19 cellular contexts compared by ENCODE assay signal in genomic region chr12:96329018-96329417, GRCh38.
"Had no signal": no experiment of that assay in that cellular context is flagged by ENCODE, and none has a peak within 500 bp of the region (broad histone marks: within the 10 kb centered on the region; RNA-seq: fewer than 3 reads in every experiment).

No MANE protein-coding gene starts in this region.

- H3K9me3 Mint-ChIP-seq: activated naive CD4-positive, alpha-beta T cell treated with anti-CD3 and anti-CD28 coated beads, Interleukin-2, amount 10 ng/mL, durations not matched to agents 7 days and 5 days; stimulated activated naive CD8-positive, alpha-beta T cell treated with anti-CD3 and anti-CD28 coated beads, Interleukin-15, amount 100 ng/mL, for 72 hours had no signal

- ATAC-seq: activated CD4-positive, CD25-positive, alpha-beta regulatory T cell treated with anti-CD3 and anti-CD28 coated beads, Interleukin-2, amount 50 U/mL, for 24 hours; activated T-cell treated with anti-CD3 and anti-CD28 coated beads, Interleukin-2, amount 50 U/mL, for 4 hours; gastroesophageal sphincter; heart right ventricle; left lung; stimulated activated naive CD8-positive, alpha-beta T cell treated with anti-CD3 and anti-CD28 coated beads, Interleukin-15, amount 100 ng/mL, for 72 hours had no signal

- H3K4me3 ChIP-seq: breast epithelium, gastroesophageal sphincter, heart right ventricle, left lung, prostate gland, right atrium auricular region, suprapubic skin, transverse colon, uterus had no signal

- H3K27me3 Mint-ChIP-seq: activated naive CD4-positive, alpha-beta T cell treated with anti-CD3 and anti-CD28 coated beads, Interleukin-2, amount 10 ng/mL, durations not matched to agents 7 days and 5 days; stimulated activated naive CD8-positive, alpha-beta T cell treated with anti-CD3 and anti-CD28 coated beads, Interleukin-15, amount 100 ng/mL, for 72 hours had no signal

- H3K4me1 ChIP-seq: prostate gland, right atrium auricular region, suprapubic skin, transverse colon, uterus had no signal

- H3K9me3 ChIP-seq: breast epithelium, gastroesophageal sphincter, heart right ventricle, left lung, prostate gland, right atrium auricular region, suprapubic skin, transverse colon, uterus had no signal

- H3K36me3 ChIP-seq: breast epithelium, prostate gland, right atrium auricular region, suprapubic skin, transverse colon, uterus had no signal

- H3K27me3 ChIP-seq: breast epithelium, gastroesophageal sphincter, heart right ventricle, left lung, right atrium auricular region, suprapubic skin, transverse colon, uterus had no signal

- H3K4me3 Mint-ChIP-seq: activated naive CD4-positive, alpha-beta T cell treated with anti-CD3 and anti-CD28 coated beads, Interleukin-2, amount 10 ng/mL, durations not matched to agents 7 days and 5 days; activated T-cell treated with anti-CD3 and anti-CD28 coated beads, Interleukin-2, amount 50 U/mL, for 4 hours; stimulated activated naive CD8-positive, alpha-beta T cell treated with anti-CD3 and anti-CD28 coated beads, Interleukin-15, amount 100 ng/mL, for 72 hours had no signal

- H3K27ac Mint-ChIP-seq: activated naive CD4-positive, alpha-beta T cell treated with anti-CD3 and anti-CD28 coated beads, Interleukin-2, amount 10 ng/mL, durations not matched to agents 7 days and 5 days; stimulated activated naive CD8-positive, alpha-beta T cell treated with anti-CD3 and anti-CD28 coated beads, Interleukin-15, amount 100 ng/mL, for 72 hours had no signal

- DNase-seq: activated CD4-positive, alpha-beta T cell treated with anti-CD3 and anti-CD28 coated beads, Interleukin-2, amount 50 U/mL, for 1 hour; activated CD8-positive, alpha-beta memory T cell treated with anti-CD3 and anti-CD28 coated beads, Interleukin-2, amount 50 U/mL, for 4 hours; activated naive CD4-positive, alpha-beta T cell treated with anti-CD3 and anti-CD28 coated beads, Interleukin-2, amount 10 ng/mL, durations not matched to agents 7 days and 5 days; activated T-cell treated with anti-CD3 and anti-CD28 coated beads, Interleukin-2, amount 50 U/mL, for 4 hours; cerebellar nuclear complex; cortex of kidney; heart right ventricle; left lung; midbrain; stimulated activated CD4-positive, alpha-beta T cell treated with anti-CD3 and anti-CD28 coated beads, Interleukin-2, amount 100 ng/mL, for 24 hours; stimulated activated naive CD8-positive, alpha-beta T cell treated with anti-CD3 and anti-CD28 coated beads, Interleukin-15, amount 100 ng/mL, for 72 hours; transverse colon; uterus had no signal

- H3K27ac ChIP-seq: breast epithelium, gastroesophageal sphincter, heart right ventricle, left lung, prostate gland, right atrium auricular region, suprapubic skin, transverse colon, uterus had no signal
